2 cellular contexts compared by ENCODE assay signal in genomic region chr18:13184396-13184795, GRCh38.
TF ChIP-seq lines count a peak whose summit lies in the region.

No MANE protein-coding gene starts in this region.

TF ChIP-seq in liver, 16 proteins besides CTCF, POLR2A, EP300 and RAD21:
- no peak for TF ChIP-seq REST (IDR thresholded peaks at IDR 0.05)
- no peak for TF ChIP-seq HNF4G (IDR thresholded peaks at IDR 0.05)
- TF ChIP-seq, protein P1, sequence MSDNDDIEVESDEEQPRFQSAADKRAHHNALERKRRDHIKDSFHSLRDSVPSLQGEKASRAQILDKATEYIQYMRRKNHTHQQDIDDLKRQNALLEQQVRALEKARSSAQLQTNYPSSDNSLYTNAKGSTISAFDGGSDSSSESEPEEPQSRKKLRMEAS (IDR thresholded peaks at IDR 0.05) = no peak
- no peak for TF ChIP-seq FOXA1 (IDR thresholded peaks at IDR 0.05)
- no peak for TF ChIP-seq FOXA2 (IDR thresholded peaks at IDR 0.05)
- no peak for TF ChIP-seq GABPA (IDR thresholded peaks at IDR 0.05 in 1 of 2, conservative IDR thresholded peaks at IDR 0.05 in 1 of 2)

TF ChIP-seq in HepG2, 621 proteins besides CTCF, POLR2A, EP300 and RAD21 (continued from another document):
- no peak for TF ChIP-seq CSRNP1 (CRISPR knock-in tag; IDR thresholded peaks at IDR 0.05)
- TF ChIP-seq RBFOX2 (IDR thresholded peaks at IDR 0.05; ENCODE audit: low read depth, low read length) = no peak
- no peak for TF ChIP-seq ZNF7 (CRISPR knock-in tag; IDR thresholded peaks at IDR 0.05)
- TF ChIP-seq KLF11 (CRISPR knock-in tag; IDR thresholded peaks at IDR 0.05) = no peak
